ENCODE assay signal across 21 cellular contexts in the genomic region with DNA sequence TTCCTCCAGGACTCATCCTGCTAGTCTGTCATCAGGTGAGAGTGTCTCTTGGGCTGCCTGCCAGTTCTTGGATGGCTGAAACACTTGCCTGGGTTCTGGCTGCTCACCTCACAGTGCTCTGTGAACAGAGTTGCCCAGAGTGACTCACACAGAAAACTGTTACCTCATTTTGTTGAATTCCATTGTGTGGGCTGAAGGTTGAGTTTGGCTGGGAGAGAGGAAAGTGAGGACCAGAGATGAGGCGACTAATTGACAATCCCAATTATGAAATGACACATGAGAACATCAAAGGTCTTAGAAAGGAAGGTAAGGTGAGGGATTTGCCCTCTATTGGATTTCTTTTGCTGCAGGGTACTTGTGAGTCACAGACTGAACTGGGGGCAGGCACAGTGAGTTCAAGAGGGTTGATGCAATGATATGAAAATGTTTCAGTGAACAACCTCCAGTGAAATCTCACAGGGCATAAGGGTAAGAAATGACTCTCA. TPM values are rescaled to one million over a fixed set of nuclear protein-coding genes. Genes with fewer than 3 reads are reported as not detected.
DNase-seq lines count a peak whose midpoint lies in the region; ATAC-seq and TF ChIP-seq lines count a peak whose summit lies in the region.
"Had no signal": no experiment of that assay in that cellular context is flagged by ENCODE, and none has a peak within 500 bp of the region (broad histone marks: within the 10 kb centered on the region; RNA-seq: fewer than 3 reads in every experiment).

No MANE protein-coding gene starts in this region.

- no peak for TF ChIP-seq CTCF in heart right ventricle (IDR thresholded peaks at IDR 0.05)

- no peak overlapping the region for H3K27ac ChIP-seq in heart right ventricle
- H3K27ac ChIP-seq: HL-60, lower lobe of right lung, neural progenitor cell, skin epidermis had no signal

- WGBS in heart right ventricle, 2 donors, result 74 to 93% methylated on average over 1 of the region's 1 CpG

- no peak for DNase-seq in activated CD4-positive, CD25-positive, alpha-beta regulatory T cell (lab: John Stamatoyannopoulos, UW)
- DNase-seq in HT1080 (ENCODE audit: low read depth) (peak; percentile 39), kidney tubule cell (ENCODE audit: low spot score) (peak; percentile 96), heart right ventricle (no peak), occipital lobe (lab: John Stamatoyannopoulos, UW) (no peak)
- DNase-seq: activated B cell treated with CpG ODN at 0.5 μM for 24 hours, H9, hippocampal formation, lower lobe of right lung, NCI-H345, PC-3, SW 1271 had no signal

- no peak overlapping the region for H3K4me3 Mint-ChIP-seq in activated T-helper 17 cell treated with anti-CD3 and anti-CD28 coated beads, Interleukin-2, amount 50 U/mL, for 72 hours
- H3K4me3 Mint-ChIP-seq: activated B cell treated with CpG ODN at 0.5 μM for 24 hours; activated naive CD8-positive, alpha-beta T cell; central memory CD8-positive, alpha-beta T cell; H9; neural progenitor cell had no signal

- no peaks in the 10 kb centered on the region for H3K9me3 ChIP-seq in heart right ventricle
- H3K9me3 ChIP-seq: lower lobe of right lung had no signal

- intact Hi-C loops in heart right ventricle (cut with DNase I), result no loop called here

- no peaks in the 10 kb centered on the region for H3K36me3 ChIP-seq in heart right ventricle
- H3K36me3 ChIP-seq: lower lobe of right lung, neural progenitor cell had no signal

- H3K4me3 ChIP-seq in heart right ventricle, result no peak overlapping the region
- H3K4me3 ChIP-seq: lower lobe of right lung, neural progenitor cell, skin epidermis had no signal

- peaks cover 0 to 23% (median 6%) of the 10 kb centered on the region in 7 donors for H3K27me3 ChIP-seq in heart right ventricle
- H3K27me3 ChIP-seq: neural progenitor cell had no signal

- H3K27ac Mint-ChIP-seq in activated T-helper 17 cell treated with anti-CD3 and anti-CD28 coated beads, Interleukin-2, amount 50 U/mL, for 72 hours, result no peak overlapping the region
- H3K27ac Mint-ChIP-seq: activated B cell treated with CpG ODN at 0.5 μM for 24 hours; activated naive CD8-positive, alpha-beta T cell; H9; neural progenitor cell had no signal

- H3K36me3 Mint-ChIP-seq in activated T-helper 17 cell treated with anti-CD3 and anti-CD28 coated beads, Interleukin-2, amount 50 U/mL, for 72 hours (ENCODE audit: low read depth), result no peaks in the 10 kb centered on the region
- H3K36me3 Mint-ChIP-seq: neural progenitor cell had no signal

- no peaks in the 10 kb centered on the region for H3K4me1 Mint-ChIP-seq in activated T-helper 17 cell treated with anti-CD3 and anti-CD28 coated beads, Interleukin-2, amount 50 U/mL, for 72 hours
- H3K4me1 Mint-ChIP-seq: activated B cell treated with CpG ODN at 0.5 μM for 24 hours; central memory CD8-positive, alpha-beta T cell; neural progenitor cell had no signal

- H3K4me1 ChIP-seq in heart right ventricle, result no peaks in the 10 kb centered on the region
- H3K4me1 ChIP-seq: lower lobe of right lung, neural progenitor cell had no signal

- ATAC-seq in activated CD4-positive, CD25-positive, alpha-beta regulatory T cell treated with anti-CD3 and anti-CD28 coated beads, Interleukin-2, amount 50 U/mL, for 24 hours, result peak; percentile 81 to 89
- ATAC-seq in activated T-helper 17 cell treated with anti-CD3 and anti-CD28 coated beads, Interleukin-2, amount 50 U/mL, for 72 hours (replicated peaks), result peak; percentile 84
- ATAC-seq in HG03025 (IDR thresholded peaks at IDR 0.05; ENCODE audit: low FRiP score, unreplicated experiment), result no peak
- ATAC-seq in heart right ventricle, result no peak
- ATAC-seq: lower lobe of right lung, PC-3 had no signal

- H3K27me3 Mint-ChIP-seq in activated T-helper 17 cell treated with anti-CD3 and anti-CD28 coated beads, Interleukin-2, amount 50 U/mL, for 72 hours, result peaks cover 7% of the 10 kb centered on the region

- no peaks in the 10 kb centered on the region for H3K9me3 Mint-ChIP-seq in activated T-helper 17 cell treated with anti-CD3 and anti-CD28 coated beads, Interleukin-2, amount 50 U/mL, for 72 hours
- H3K9me3 Mint-ChIP-seq: activated B cell treated with CpG ODN at 0.5 μM for 24 hours; central memory CD8-positive, alpha-beta T cell; H9; neural progenitor cell had no signal

RNA-seq across cellular contexts. Expression of a gene that starts 20.1 kb away (rescaled TPM):
- 0.19 TPM in 1 of 2 replicates, not detected in the other for total RNA-seq in HT1080 (2014; rRNA removed; shearing (Covaris generic))
- 0.10 and 0.43 TPM in 2 replicates for polyA plus RNA-seq in HT1080 (2015; cell fraction: cytosol; rRNA removed)
- 0.60 TPM in 1 of 2 replicates, not detected in the other for polyA plus RNA-seq in HT1080 (2015; cell fraction: nucleus; rRNA removed)
- total RNA-seq in activated T-helper 17 cell treated with anti-CD3 and anti-CD28 coated beads, Interleukin-2, amount 50 U/mL, for 72 hours, result 1 to 10 TPM in 1 of 2 donors, under 1 TPM in 1; 0.56 to 1.3 TPM
- 1 to 10 TPM in 1 of 10 donors, under 1 TPM in 3, not detected in 6; 0.10 to 2.7 (median 0.13) TPM for total RNA-seq in heart right ventricle
- polyA plus RNA-seq in heart right ventricle, result under 1 TPM in 1 of 2 donors, not detected in 1; 0.36 TPM
- not detected for total RNA-seq in occipital lobe
- total RNA-seq: H9, lower lobe of right lung, M059J, PC-3 had no signal

Comparison
In these comparisons a context has a peak if more than half of its experiments do, and no peak if none do; other contexts are left out.
1. ATAC-seq: peak in activated CD4-positive, CD25-positive, alpha-beta regulatory T cell treated with anti-CD3 and anti-CD28 coated beads, Interleukin-2, amount 50 U/mL, for 24 hours (2 of 2) and activated T-helper 17 cell treated with anti-CD3 and anti-CD28 coated beads, Interleukin-2, amount 50 U/mL, for 72 hours (single experiment); none in HG03025 (single experiment) and heart right ventricle (0 of 8).
2. DNase-seq: peak in HT1080 (single experiment) and kidney tubule cell (single experiment); none in activated CD4-positive, CD25-positive, alpha-beta regulatory T cell (0 of 4), heart right ventricle (0 of 2) and occipital lobe (single experiment).